ENCODE assay signal across 1 cellular context in the genomic region with DNA sequence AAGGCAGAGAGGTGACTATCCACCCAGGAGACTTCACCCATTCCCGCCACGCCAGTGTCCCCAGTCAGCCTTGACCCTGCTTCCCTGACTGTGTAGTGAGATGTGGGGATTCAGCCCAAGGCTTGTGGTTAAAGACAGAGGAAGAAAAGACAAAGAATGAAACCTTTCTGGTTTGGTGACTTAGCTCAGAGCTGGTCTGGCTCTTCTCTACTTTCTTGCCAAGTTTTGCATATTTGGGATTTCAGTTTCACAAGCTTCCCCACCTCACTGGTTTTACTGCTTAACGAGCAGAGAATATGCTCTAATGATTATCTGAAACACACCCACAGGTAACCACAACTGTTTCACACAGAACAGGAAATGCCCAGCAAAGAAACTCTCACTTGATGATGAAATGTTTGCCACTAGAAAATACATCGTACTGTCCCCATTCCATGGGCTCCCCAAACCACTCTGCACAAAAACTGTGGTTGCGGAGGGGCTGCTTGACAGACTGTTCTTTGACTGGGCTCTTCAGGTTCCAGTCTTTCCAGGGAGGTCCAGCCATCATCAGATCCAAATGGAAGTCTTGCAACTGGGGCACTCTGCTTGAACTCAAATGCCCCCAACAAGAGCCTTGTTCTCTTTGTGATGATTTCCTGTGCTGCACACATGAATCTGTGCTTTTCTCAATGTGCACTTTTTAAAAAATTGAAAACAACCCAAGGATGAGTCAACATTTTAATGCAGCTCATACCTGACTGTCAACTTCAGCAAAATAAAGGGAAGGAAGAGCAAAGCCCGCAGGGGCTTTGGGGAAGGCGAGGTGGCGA.
TF ChIP-seq lines count a peak whose summit lies in the region.

No MANE protein-coding gene starts in this region.

TF ChIP-seq in WTC11, 78 proteins besides CTCF, POLR2A, EP300 and RAD21 (continued from another document):
- TF ChIP-seq, protein P1, sequence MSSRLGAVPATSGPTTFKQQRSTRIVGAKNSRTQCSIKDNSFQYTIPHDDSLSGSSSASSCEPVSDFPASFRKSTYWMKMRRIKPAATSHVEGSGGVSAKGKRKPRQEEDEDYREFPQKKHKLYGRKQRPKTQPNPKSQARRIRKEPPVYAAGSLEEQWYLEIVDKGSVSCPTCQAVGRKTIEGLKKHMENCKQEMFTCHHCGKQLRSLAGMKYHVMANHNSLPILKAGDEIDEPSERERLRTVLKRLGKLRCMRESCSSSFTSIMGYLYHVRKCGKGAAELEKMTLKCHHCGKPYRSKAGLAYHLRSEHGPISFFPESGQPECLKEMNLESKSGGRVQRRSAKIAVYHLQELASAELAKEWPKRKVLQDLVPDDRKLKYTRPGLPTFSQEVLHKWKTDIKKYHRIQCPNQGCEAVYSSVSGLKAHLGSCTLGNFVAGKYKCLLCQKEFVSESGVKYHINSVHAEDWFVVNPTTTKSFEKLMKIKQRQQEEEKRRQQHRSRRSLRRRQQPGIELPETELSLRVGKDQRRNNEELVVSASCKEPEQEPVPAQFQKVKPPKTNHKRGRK (CRISPR knock-in tag; IDR thresholded peaks at IDR 0.05; ENCODE audit: borderline replicate concordance): no peak
TF ChIP-seq in WTC11: peak in this region for 0.
